ENCODE assay signal across 10 cellular contexts in genomic region chr2:197356136-197356535, GRCh38. TPM values are rescaled to one million over a fixed set of nuclear protein-coding genes. Genes with fewer than 3 reads are reported as not detected.
DNase-seq lines count a peak whose midpoint lies in the region; ATAC-seq, FAIRE-seq and TF ChIP-seq lines count a peak whose summit lies in the region.
"Had no signal": no experiment of that assay in that cellular context is flagged by ENCODE, and none has a peak within 500 bp of the region (broad histone marks: within the 10 kb centered on the region; RNA-seq: fewer than 3 reads in every experiment).

No MANE protein-coding gene starts in this region.

- CTCF ChIA-PET in Calu3 (lab: Charles Lee) = no interaction called here
- CTCF ChIA-PET in HepG2 (lab: Yijun Ruan, JAX; ENCODE audit: low intra/inter-chr PET ratio, low total read pairs) = no interaction called here

- no peak for TF ChIP-seq POLR2A in HepG2 (IDR thresholded peaks at IDR 0.05; ENCODE audit: insufficient read depth in 1 of 2, low read depth in 2 of 2, low read length in 2 of 2)

- ATAC-seq in HepG2 = peak; percentile 71
- no peak for ATAC-seq in HG02610 (IDR thresholded peaks at IDR 0.05; ENCODE audit: unreplicated experiment)
- ATAC-seq in GM21515 (IDR thresholded peaks at IDR 0.05; ENCODE audit: unreplicated experiment) = no peak

- H3K9ac ChIP-seq in H9 (ENCODE audit: extremely low read depth, insufficient read length, low read length) = no peak overlapping the region
- H3K9ac ChIP-seq in HepG2 (ENCODE audit: insufficient read depth, low read depth, low read length) = no peak overlapping the region

- no peak overlapping the region for H2BK20ac ChIP-seq in H9 (ENCODE audit: low read depth, low read length, poor library complexity, severe bottlenecking)

- H3K23me2 ChIP-seq in H9 (ENCODE audit: insufficient read length, low read depth, low read length, poor library complexity, severe bottlenecking) = no peaks in the 10 kb centered on the region

- no peak overlapping the region for H2BK5ac ChIP-seq in H9 (ENCODE audit: insufficient read length, low read length)

- H3T11ph ChIP-seq in H9 (ENCODE audit: low read length) = no peak overlapping the region

- no peaks in the 10 kb centered on the region for H3K27me3 ChIP-seq in H9 (ENCODE audit: insufficient read depth, low read length)
- H3K27me3 ChIP-seq in HepG2 (ENCODE audit: control insufficient read depth in 1 of 2, insufficient read depth in 2 of 2, low read length in 2 of 2) = peaks cover 0 to 7% of the 10 kb centered on the region in 2 experiments; a peak in 2 of 5 replicates
- no peaks in the 10 kb centered on the region for H3K27me3 ChIP-seq in SJCRH30

- no peak for FAIRE-seq in HepG2 (lab: Jason Lieb, UNC)
- FAIRE-seq: endothelial cell of umbilical vein had no signal

- intact Hi-C loops in Calu3 (cut with micrococcal nuclease; ENCODE audit: unreplicated experiment) (no loop called here), HepG2 (cut with micrococcal nuclease; ENCODE audit: unreplicated experiment) (no loop called here)
- intact Hi-C loops in activated T-helper 1 cell treated with anti-CD3 and anti-CD28 coated beads, Interleukin-12 subunit alpha, Interleukin-12 subunit beta, Interleukin-2, Interleukin-4 antibody, amounts not matched to agents 30 ng/mL and 10 ng/mL and 1 ng/mL, durations not matched to agents 14 hours and 24 hours and 36 hours (cut with micrococcal nuclease) = no loop called here

- no peaks in the 10 kb centered on the region for H3K79me1 ChIP-seq in H9 (ENCODE audit: insufficient read depth, low read depth, low read length, poor library complexity, severe bottlenecking)

- DNase-seq in Calu3 (no peak), H9 (peak; percentile 43), HepG2 (ENCODE audit: low spot score) (no peak), SJCRH30 (no peak)
- no peak for DNase-seq in activated T-helper 1 cell treated with anti-CD3 and anti-CD28 coated beads, Interleukin-12 subunit alpha, Interleukin-12 subunit beta, Interleukin-2, Interleukin-4 antibody, amounts not matched to agents 30 ng/mL and 10 ng/mL and 1 ng/mL, durations not matched to agents 14 hours and 24 hours and 36 hours (ENCODE audit: low spot score)
- DNase-seq: T-helper 9 cell had no signal

- H3K4me1 ChIP-seq in H9 (ENCODE audit: insufficient read depth, low read length) = no peaks in the 10 kb centered on the region
- H3K4me1 ChIP-seq in HepG2 (ENCODE audit: insufficient read depth, low read length) = no peaks in the 10 kb centered on the region
- no peaks in the 10 kb centered on the region for H3K4me1 ChIP-seq in SJCRH30

- H3K23ac ChIP-seq in H9 (ENCODE audit: insufficient read length, low read depth, low read length) = no peak overlapping the region

- BruUV-seq in Calu3 (replicated peaks; lab: Mats Ljungman, UMichigan) (no TSS peak), HepG2 (replicated peaks; lab: Mats Ljungman, UMichigan) (no TSS peak)

- POLR2A ChIA-PET in HepG2 (lab: Yijun Ruan, JAX) = no interaction called here

- H4K91ac ChIP-seq in H9 (ENCODE audit: insufficient read length, low read depth, low read length) = no peak overlapping the region

- H3K9me3 Mint-ChIP-seq in Calu3 (ENCODE audit: low read depth, unreplicated experiment) (no peaks in the 10 kb centered on the region), H9 (0 out of 5 replicates have a peak, but pooled peaks cover 0 to 2% of the 10 kb centered on the region in 2 experiments)
- peaks cover 8% of the 10 kb centered on the region for H3K9me3 Mint-ChIP-seq in activated T-helper 1 cell treated with anti-CD3 and anti-CD28 coated beads, Interleukin-12 subunit alpha, Interleukin-12 subunit beta, Interleukin-2, Interleukin-4 antibody, amounts not matched to agents 30 ng/mL and 10 ng/mL and 1 ng/mL, durations not matched to agents 14 hours and 24 hours and 36 hours
- H3K9me3 Mint-ChIP-seq: IgD-negative memory B cell had no signal

- H3K79me2 ChIP-seq in H9 (ENCODE audit: insufficient read depth, low read length) (no peaks in the 10 kb centered on the region), HepG2 (ENCODE audit: insufficient read depth, low read length) (no peaks in the 10 kb centered on the region)

- no peak overlapping the region for H2AFZ ChIP-seq in H9 (ENCODE audit: low read length)
- no peak overlapping the region for H2AFZ ChIP-seq in HepG2 (ENCODE audit: low read length)

- H3K4me3 ChIP-seq in HepG2 (replicated peaks in 1 of 3; ENCODE audit: insufficient read depth in 1 of 3, low read depth in 2 of 3, low read length in 3 of 3) = no peak overlapping the region
- H3K4me3 ChIP-seq in SJCRH30 = no peak overlapping the region

- no peak overlapping the region for H3K18ac ChIP-seq in H9 (ENCODE audit: insufficient read length, low read depth, low read length)

- in situ Hi-C loops in HepG2 (cut with HindIII; ENCODE audit: extremely low pct_ligation_motif_present, low pct_unique_long_range_greater_than_20kb) = no loop called here

- H3K36me3 Mint-ChIP-seq in Calu3 (ENCODE audit: insufficient read depth, unreplicated experiment) (no peaks in the 10 kb centered on the region), H9 (ENCODE audit: insufficient read depth in 1 of 3, low read depth in 3 of 3) (no peaks in the 10 kb centered on the region)
- no peaks in the 10 kb centered on the region for H3K36me3 Mint-ChIP-seq in activated T-helper 1 cell treated with anti-CD3 and anti-CD28 coated beads, Interleukin-12 subunit alpha, Interleukin-12 subunit beta, Interleukin-2, Interleukin-4 antibody, amounts not matched to agents 30 ng/mL and 10 ng/mL and 1 ng/mL, durations not matched to agents 14 hours and 24 hours and 36 hours (ENCODE audit: low read depth)
- H3K36me3 Mint-ChIP-seq: IgD-negative memory B cell had no signal

- TF ChIP-seq RAD21 in HepG2 (CRISPR knock-in tag; IDR thresholded peaks at IDR 0.05) = no peak

- H3K9me3 ChIP-seq in H9 (ENCODE audit: control insufficient read depth, low read depth, low read length) (no peaks in the 10 kb centered on the region), HepG2 (ENCODE audit: low read length) (no peaks in the 10 kb centered on the region), SJCRH30 (replicated peaks) (no peaks in the 10 kb centered on the region)

- no peak overlapping the region for H3K4ac ChIP-seq in H9 (ENCODE audit: low read depth, low read length)

- H3K4me1 Mint-ChIP-seq in Calu3 (ENCODE audit: low read depth, unreplicated experiment) (peaks cover 3% of the 10 kb centered on the region), H9 (peaks cover 0 to 6% of the 10 kb centered on the region in 2 experiments; a peak in 3 of 4 replicates)
- peaks cover 32% of the 10 kb centered on the region for H3K4me1 Mint-ChIP-seq in activated T-helper 1 cell treated with anti-CD3 and anti-CD28 coated beads, Interleukin-12 subunit alpha, Interleukin-12 subunit beta, Interleukin-2, Interleukin-4 antibody, amounts not matched to agents 30 ng/mL and 10 ng/mL and 1 ng/mL, durations not matched to agents 14 hours and 24 hours and 36 hours (ENCODE audit: low read depth)

- H3K4me2 ChIP-seq in H9 (ENCODE audit: insufficient read depth, insufficient read length, low read length) (no peak overlapping the region), HepG2 (ENCODE audit: low read depth, low read length) (no peak overlapping the region)

- H3K56ac ChIP-seq in H9 (ENCODE audit: insufficient read length, low read depth, low read length) = no peak overlapping the region

- no peak overlapping the region for H2AK5ac ChIP-seq in H9 (ENCODE audit: insufficient read length, low read length)

- WGBS in H9 (ENCODE audit: extremely low coverage, insufficient read length, low lambda C conversion rate) = no CpG with 5 or more reads among the region's 5 CpGs
- 46% methylated on average over 5 of the region's 5 CpGs for WGBS in HepG2 (ENCODE audit: low lambda C conversion rate)

- H3K27me3 Mint-ChIP-seq in Calu3 (ENCODE audit: unreplicated experiment) = no peaks in the 10 kb centered on the region
- H3K27me3 Mint-ChIP-seq in H9 (ENCODE audit: low read depth) = no peaks in the 10 kb centered on the region
- H3K27me3 Mint-ChIP-seq in activated T-helper 1 cell treated with anti-CD3 and anti-CD28 coated beads, Interleukin-12 subunit alpha, Interleukin-12 subunit beta, Interleukin-2, Interleukin-4 antibody, amounts not matched to agents 30 ng/mL and 10 ng/mL and 1 ng/mL, durations not matched to agents 14 hours and 24 hours and 36 hours (ENCODE audit: insufficient read depth) = no peaks in the 10 kb centered on the region
- H3K27me3 Mint-ChIP-seq: IgD-negative memory B cell had no signal

- no peak overlapping the region for H4K8ac ChIP-seq in H9 (replicated peaks; ENCODE audit: insufficient read length, low read depth, low read length)

- H3K27ac Mint-ChIP-seq in Calu3 (ENCODE audit: unreplicated experiment) (no peak overlapping the region), H9 (peak overlapping the region in 1 of 3 experiments; percentile 67; a peak in 2 of 7 replicates)
- peak overlapping the region; percentile 50 for H3K27ac Mint-ChIP-seq in activated T-helper 1 cell treated with anti-CD3 and anti-CD28 coated beads, Interleukin-12 subunit alpha, Interleukin-12 subunit beta, Interleukin-2, Interleukin-4 antibody, amounts not matched to agents 30 ng/mL and 10 ng/mL and 1 ng/mL, durations not matched to agents 14 hours and 24 hours and 36 hours

- no peak overlapping the region for H3K14ac ChIP-seq in H9 (ENCODE audit: insufficient read depth, low read length)

- TF ChIP-seq EP300 in HepG2 (IDR thresholded peaks at IDR 0.05; ENCODE audit: low read depth in 2 of 2, low read length in 2 of 2) (no peak), HepG2 (CRISPR knock-in tag; IDR thresholded peaks at IDR 0.05; ENCODE audit: borderline replicate concordance) (no peak)

- peak; percentile 49 for TF ChIP-seq CTCF in Calu3 (IDR thresholded peaks at IDR 0.05; ENCODE audit: unreplicated experiment)
- TF ChIP-seq CTCF in H9 (conservative IDR thresholded peaks at IDR 0.05) = peak; percentile 67
- TF ChIP-seq CTCF in HepG2 (CRISPR knock-in tag; IDR thresholded peaks at IDR 0.05) = no peak

- no peak overlapping the region for H4K5ac ChIP-seq in H9 (ENCODE audit: insufficient read length, low read depth, low read length)

- H3K27ac ChIP-seq in H9 (ENCODE audit: insufficient read length, low read depth, low read length) (no peak overlapping the region), HepG2 (ENCODE audit: extremely low read length, insufficient read depth, low read length) (no peak overlapping the region), SJCRH30 (no peak overlapping the region)

- no peak overlapping the region for H2BK12ac ChIP-seq in H9 (ENCODE audit: insufficient read length, low read depth, low read length)

- H2BK15ac ChIP-seq in H9 (ENCODE audit: low read depth, low read length) = no peak overlapping the region

- H2BK120ac ChIP-seq in H9 (ENCODE audit: low read depth, low read length, poor library complexity, severe bottlenecking) = no peak overlapping the region

- H3K36me3 ChIP-seq in HepG2 (replicated peaks in 1 of 2; ENCODE audit: control insufficient read depth in 1 of 2, insufficient read depth in 2 of 2, low read length in 2 of 2) (no peaks in the 10 kb centered on the region), SJCRH30 (no peaks in the 10 kb centered on the region)

- no peaks in the 10 kb centered on the region for H4K20me1 ChIP-seq in H9 (ENCODE audit: control insufficient read depth, insufficient read depth, insufficient read length)
- H4K20me1 ChIP-seq in HepG2 (ENCODE audit: insufficient read depth, low read length) = no peaks in the 10 kb centered on the region

- H3K4me3 Mint-ChIP-seq in Calu3 (ENCODE audit: low read depth, unreplicated experiment) (no peak overlapping the region), H9 (no peak overlapping the region)
- H3K4me3 Mint-ChIP-seq in activated T-helper 1 cell treated with anti-CD3 and anti-CD28 coated beads, Interleukin-12 subunit alpha, Interleukin-12 subunit beta, Interleukin-2, Interleukin-4 antibody, amounts not matched to agents 30 ng/mL and 10 ng/mL and 1 ng/mL, durations not matched to agents 14 hours and 24 hours and 36 hours = peak overlapping the region; percentile 63

RNA-seq across cellular contexts. Expression of gene ANKRD44, which starts 45.6 kb away (rescaled TPM):
- total RNA-seq in Calu3 (2022) (7.1 and 10.0 TPM in 2 replicates), H9 (2021) (1.8 and 1.9 TPM in 2 replicates), HepG2 (2016; rRNA removed; fragmentation: Illumina TruSeq; extraction: Trizol) (0.11 and 0.36 TPM in 2 replicates)
- total RNA-seq in activated T-helper 1 cell treated with anti-CD3 and anti-CD28 coated beads, Interleukin-12 subunit alpha, Interleukin-12 subunit beta, Interleukin-2, Interleukin-4 antibody, amounts not matched to agents 30 ng/mL and 10 ng/mL and 1 ng/mL, durations not matched to agents 14 hours and 24 hours and 36 hours = 153 and 159 TPM in 2 replicates
- total RNA-seq in HepG2 (2016; cell fraction: cytosol; rRNA removed; fragmentation: Illumina TruSeq; extraction: Trizol; ENCODE audit: low read depth) = not detected in 2 replicates
- 0.55 and 0.63 TPM in 2 replicates for total RNA-seq in HepG2 (2016; cell fraction: insoluble cytoplasmic fraction; rRNA removed; fragmentation: Illumina TruSeq; extraction: Trizol)
- total RNA-seq in HepG2 (2016; cell fraction: membrane; rRNA removed; fragmentation: Illumina TruSeq; extraction: Trizol) = 0.77 TPM in 1 of 2 replicates, not detected in the other
- 0.44 and 1.2 TPM in 2 replicates for total RNA-seq in HepG2 (2016; cell fraction: nucleus; rRNA removed; fragmentation: Illumina TruSeq; extraction: Trizol)
- polyA plus RNA-seq in HepG2 (2011; rRNA removed) = 0.04 and 0.05 TPM in 2 replicates
- polyA plus RNA-seq in HepG2 (2011; cell fraction: cytosol; rRNA removed) = 0.03 and 0.08 TPM in 2 replicates
- 1.3 and 2.2 TPM in 2 replicates for polyA plus RNA-seq in HepG2 (2011; cell fraction: nucleus; rRNA removed)
- polyA plus RNA-seq in HepG2 (2012) = 0.04 TPM in 1 of 2 replicates, not detected in the other
- 0.16 TPM in 1 of 2 replicates, not detected in the other for polyA plus RNA-seq in HepG2 (2016; cell fraction: cytosol; fragmentation: Illumina TruSeq; extraction: Trizol; ENCODE audit: low read depth)
- 0.09 and 0.17 TPM in 2 replicates for polyA plus RNA-seq in HepG2 (2016; cell fraction: insoluble cytoplasmic fraction; fragmentation: Illumina TruSeq; extraction: Trizol; ENCODE audit: low read depth)
- polyA plus RNA-seq in HepG2 (2016; cell fraction: membrane; fragmentation: Illumina TruSeq; extraction: Trizol; ENCODE audit: low read depth) = not detected in 2 replicates
- polyA plus RNA-seq in HepG2 (2016; cell fraction: nucleus; fragmentation: Illumina TruSeq; extraction: Trizol; ENCODE audit: insufficient read depth, low read depth) = 0.07 and 0.21 TPM in 2 replicates
- polyA minus RNA-seq in HepG2 (2011; rRNA and poly(A)+ RNA removed; ENCODE audit: low replicate concordance) = 0.52 and 22.4 TPM in 2 replicates
- not detected in 2 replicates for polyA minus RNA-seq in HepG2 (2011; cell fraction: cytosol; rRNA and poly(A)+ RNA removed)
- polyA minus RNA-seq in HepG2 (2011; cell fraction: nucleus; rRNA and poly(A)+ RNA removed) = 1.2 and 1.3 TPM in 2 replicates
- 0.48 and 0.85 TPM in 2 replicates for total RNA-seq in SJCRH30 (2014; rRNA removed; shearing (Covaris generic))

Comparison
In these comparisons a context has a peak if more than half of its experiments do, and no peak if none do; other contexts are left out.
1. RNA of gene ANKRD44, which starts 45.6 kb away (total RNA-seq): 153 to 159 TPM in activated T-helper 1 cell treated with anti-CD3 and anti-CD28 coated beads, Interleukin-12 subunit alpha, Interleukin-12 subunit beta, Interleukin-2, Interleukin-4 antibody, amounts not matched to agents 30 ng/mL and 10 ng/mL and 1 ng/mL, durations not matched to agents 14 hours and 24 hours and 36 hours; 7.1 to 10.0 TPM in Calu3, 1.8 to 1.9 TPM in H9, 0.48 to 0.85 TPM in SJCRH30 and 0.11 to 1.2 TPM in HepG2; every median in the first group is over 10 times any median in the second.